In genomic region chr2:48483916-48484315, GRCh38 we compare ENCODE assay signal across 19 cellular contexts. TPM values are rescaled to one million over a fixed set of nuclear protein-coding genes. Genes with fewer than 3 reads are reported as not detected.
A peak's percentile ranks its signal among the peaks of the same experiment; 100 is the strongest.
DNase-seq lines count a peak whose midpoint lies in the region; ATAC-seq and TF ChIP-seq lines count a peak whose summit lies in the region.
"Had no signal": no experiment of that assay in that cellular context is flagged by ENCODE, and none has a peak within 500 bp of the region (broad histone marks: within the 10 kb centered on the region; RNA-seq: fewer than 3 reads in every experiment).

No MANE protein-coding gene starts in this region.

- H4K20me1 ChIP-seq in fibroblast of lung (ENCODE audit: control insufficient read depth, extremely low read depth, insufficient read depth, low read length) = no peaks in the 10 kb centered on the region

- H3K4me3 ChIP-seq in A673 (ENCODE audit: low read depth, low read length, poor library complexity, severe bottlenecking) (no peak overlapping the region), fibroblast of lung (replicated peaks in 1 of 4; ENCODE audit: control extremely low read depth in 1 of 4, insufficient read depth in 1 of 4, low read depth in 3 of 4, low read length in 4 of 4) (no peak overlapping the region), prostate gland (no peak overlapping the region)
- H3K4me3 ChIP-seq: right lobe of liver had no signal

- 35% methylated on average over 6 of the region's 6 CpGs for WGBS in prostate gland

- H3K4me3 Mint-ChIP-seq in activated T-helper 2 cell treated with anti-CD3 and anti-CD28 coated beads, Interferon-gamma antibody, Interleukin-2, Interleukin-4, amounts not matched to agents 10 μg/mL and 5 μg/mL and 100 μg/mL, durations not matched to agents 14 hours and 24 hours and 36 hours (ENCODE audit: low read depth) = no peak overlapping the region
- H3K4me3 Mint-ChIP-seq: CD4-positive, alpha-beta memory T cell; nephron progenitor cell; T-helper 17 cell had no signal

- no peak overlapping the region for H3K27ac Mint-ChIP-seq in activated T-helper 2 cell treated with anti-CD3 and anti-CD28 coated beads, Interferon-gamma antibody, Interleukin-2, Interleukin-4, amounts not matched to agents 10 μg/mL and 5 μg/mL and 100 μg/mL, durations not matched to agents 14 hours and 24 hours and 36 hours
- H3K27ac Mint-ChIP-seq: CD4-positive, alpha-beta memory T cell; nephron progenitor cell; T-helper 17 cell had no signal

- POLR2A ChIA-PET in A673 (lab: Charles Lee; ENCODE audit: low non-redundant PET) = no interaction called here

- no TSS peak for BruUV-seq in A673 (replicated peaks; lab: Mats Ljungman, UMichigan)

- CTCF ChIA-PET in A673 (lab: Charles Lee) = no interaction called here

- no peaks in the 10 kb centered on the region for H3K27me3 ChIP-seq in A673 (replicated peaks; ENCODE audit: insufficient read depth, low read depth, low read length, poor library complexity)
- H3K27me3 ChIP-seq in fibroblast of lung (ENCODE audit: control insufficient read depth, insufficient read depth, low read length) = no peaks in the 10 kb centered on the region
- H3K27me3 ChIP-seq in prostate gland (replicated peaks; ENCODE audit: insufficient read depth) = no peaks in the 10 kb centered on the region
- H3K27me3 ChIP-seq: right lobe of liver had no signal

- intact Hi-C loops in A673 (cut with micrococcal nuclease; ENCODE audit: unreplicated experiment) = no loop called here
- intact Hi-C loops in prostate gland (cut with DNase I) = loop anchor here (5.0 kb wide), 1 partner anchor 43 kb away; no protein-coding TSS in a partner anchor
- intact Hi-C loops in activated T-helper 2 cell treated with anti-CD3 and anti-CD28 coated beads, Interferon-gamma antibody, Interleukin-2, Interleukin-4, amounts not matched to agents 10 μg/mL and 5 μg/mL and 100 μg/mL, durations not matched to agents 14 hours and 24 hours and 36 hours (cut with micrococcal nuclease) = no loop called here

- TF ChIP-seq CTCF in A673 (conservative IDR thresholded peaks at IDR 0.05; ENCODE audit: low read depth, low read length) (no peak), fibroblast of lung (conservative IDR thresholded peaks at IDR 0.05 in 1 of 2, IDR thresholded peaks at IDR 0.05 in 1 of 2; ENCODE audit: low read depth in 1 of 2, low read length in 2 of 2) (no peak), prostate gland (IDR thresholded peaks at IDR 0.05) (no peak)

- no peaks in the 10 kb centered on the region for H3K9me3 ChIP-seq in A673 (ENCODE audit: low read depth, low read length, poor library complexity, severe bottlenecking)
- H3K9me3 ChIP-seq in fibroblast of lung (ENCODE audit: control insufficient read depth, insufficient read depth, low read depth, low read length) = no peaks in the 10 kb centered on the region
- no peaks in the 10 kb centered on the region for H3K9me3 ChIP-seq in prostate gland
- H3K9me3 ChIP-seq: right lobe of liver had no signal

- H3K4me1 Mint-ChIP-seq in activated T-helper 2 cell treated with anti-CD3 and anti-CD28 coated beads, Interferon-gamma antibody, Interleukin-2, Interleukin-4, amounts not matched to agents 10 μg/mL and 5 μg/mL and 100 μg/mL, durations not matched to agents 14 hours and 24 hours and 36 hours (ENCODE audit: low read depth) = no peaks in the 10 kb centered on the region
- H3K4me1 Mint-ChIP-seq: CD4-positive, alpha-beta memory T cell had no signal

- no peak for TF ChIP-seq POLR2A in prostate gland (IDR thresholded peaks at IDR 0.05)

- no peaks in the 10 kb centered on the region for H3K9me3 Mint-ChIP-seq in activated T-helper 2 cell treated with anti-CD3 and anti-CD28 coated beads, Interferon-gamma antibody, Interleukin-2, Interleukin-4, amounts not matched to agents 10 μg/mL and 5 μg/mL and 100 μg/mL, durations not matched to agents 14 hours and 24 hours and 36 hours
- H3K9me3 Mint-ChIP-seq: CD4-positive, alpha-beta memory T cell; nephron progenitor cell had no signal

- H2AFZ ChIP-seq in fibroblast of lung (ENCODE audit: low read length) = no peak overlapping the region

- H3K4me2 ChIP-seq in fibroblast of lung (ENCODE audit: extremely low read depth, insufficient read depth, low read length) = no peak overlapping the region

- H3K36me3 ChIP-seq in A673 (ENCODE audit: insufficient read depth, low read length, poor library complexity, severe bottlenecking) = no peaks in the 10 kb centered on the region
- H3K36me3 ChIP-seq in fibroblast of lung (ENCODE audit: control insufficient read depth, insufficient read depth, low read length) = peaks cover 2% of the 10 kb centered on the region
- no peaks in the 10 kb centered on the region for H3K36me3 ChIP-seq in prostate gland

- H3K9ac ChIP-seq in fibroblast of lung (ENCODE audit: insufficient read depth, low read length) = no peak overlapping the region

- no peaks in the 10 kb centered on the region for H3K79me2 ChIP-seq in fibroblast of lung (ENCODE audit: control insufficient read depth, insufficient read depth, low read length)

- no peaks in the 10 kb centered on the region for H3K27me3 Mint-ChIP-seq in activated T-helper 2 cell treated with anti-CD3 and anti-CD28 coated beads, Interferon-gamma antibody, Interleukin-2, Interleukin-4, amounts not matched to agents 10 μg/mL and 5 μg/mL and 100 μg/mL, durations not matched to agents 14 hours and 24 hours and 36 hours (ENCODE audit: low read depth)
- H3K27me3 Mint-ChIP-seq: CD4-positive, alpha-beta memory T cell; T-helper 17 cell had no signal

- H3K4me1 ChIP-seq in A673 (ENCODE audit: insufficient read depth, low read length, poor library complexity, severe bottlenecking) (peaks cover 29% of the 10 kb centered on the region), fibroblast of lung (ENCODE audit: control insufficient read depth, extremely low read depth, insufficient read depth, low read length) (peaks cover 4% of the 10 kb centered on the region), prostate gland (replicated peaks) (no peaks in the 10 kb centered on the region)

- DNase-seq in A673 (ENCODE audit: low spot score) = peak; percentile 46
- peak; percentile 13 for DNase-seq in amniotic stem cell (lab: John Stamatoyannopoulos, UW)
- peak; percentile 84 to 96 for DNase-seq in fibroblast of lung (ENCODE audit: low read depth in 2 of 2)
- no peak for DNase-seq in prostate gland (ENCODE audit: low spot score)
- no peak for DNase-seq in activated T-helper 2 cell treated with anti-CD3 and anti-CD28 coated beads, Interferon-gamma antibody, Interleukin-2, Interleukin-4, amounts not matched to agents 10 μg/mL and 5 μg/mL and 100 μg/mL, durations not matched to agents 14 hours and 24 hours and 36 hours (ENCODE audit: low spot score)
- no peak for DNase-seq in NCI-H1436 (lab: John Stamatoyannopoulos, UW)
- DNase-seq in nucleus accumbens (lab: John Stamatoyannopoulos, UW) = no peak
- DNase-seq: activated CD4-positive, CD25-positive, alpha-beta regulatory T cell treated with anti-CD3 and anti-CD28 coated beads, Interleukin-2, amount 50 U/mL, for 72 hours; CD4-positive, alpha-beta memory T cell; DND-41; effector CD4-positive, alpha-beta T cell; NCI-H187; nephron progenitor cell; right lobe of liver; SHP77; stimulated activated CD4-positive, alpha-beta T cell treated with anti-CD3 and anti-CD28 coated beads, Interleukin-4, amount 100 ng/mL, for 4 hours; T-helper 17 cell had no signal

- H3K27ac ChIP-seq in A673 (ENCODE audit: low read depth, low read length, poor library complexity, severe bottlenecking) (no peak overlapping the region), fibroblast of lung (ENCODE audit: insufficient read depth, low read length) (no peak overlapping the region), prostate gland (peak overlapping the region; percentile 4 to 54)
- H3K27ac ChIP-seq: right lobe of liver had no signal

- H3K36me3 Mint-ChIP-seq in activated T-helper 2 cell treated with anti-CD3 and anti-CD28 coated beads, Interferon-gamma antibody, Interleukin-2, Interleukin-4, amounts not matched to agents 10 μg/mL and 5 μg/mL and 100 μg/mL, durations not matched to agents 14 hours and 24 hours and 36 hours (ENCODE audit: low read depth) = peaks cover 51% of the 10 kb centered on the region

- ATAC-seq in HG03095 (IDR thresholded peaks at IDR 0.05; ENCODE audit: unreplicated experiment) = no peak
- ATAC-seq: HepG2, right lobe of liver, T-helper 17 cell had no signal

RNA-seq across cellular contexts. Expression of gene PPP1R21, which starts 43.4 kb away (rescaled TPM):
- total RNA-seq in A673 (2021) (8.1 and 16.0 TPM in 2 replicates), fibroblast of lung (21.3 and 28.9 TPM in 2 replicates), prostate gland (10 to 100 TPM; 52.8 to 56.2 TPM)
- polyA plus RNA-seq in fibroblast of lung = 19.0 and 19.2 TPM in 2 replicates
- 14.4 and 15.6 TPM in 2 replicates for polyA plus RNA-seq in fibroblast of lung (2012)
- 2.9 and 7.2 TPM in 2 replicates for polyA minus RNA-seq in fibroblast of lung (ENCODE audit: low replicate concordance)
- 22.8 and 23.4 TPM in 2 replicates for total RNA-seq in activated T-helper 2 cell treated with anti-CD3 and anti-CD28 coated beads, Interferon-gamma antibody, Interleukin-2, Interleukin-4, amounts not matched to agents 10 μg/mL and 5 μg/mL and 100 μg/mL, durations not matched to agents 14 hours and 24 hours and 36 hours

RNA-seq across cellular contexts. Expression of gene STON1, which starts 46.0 kb away (rescaled TPM):
- total RNA-seq in A673 (2021) = 1.1 and 1.9 TPM in 2 replicates
- total RNA-seq in fibroblast of lung = 12.1 and 16.7 TPM in 2 replicates
- 5.5 and 11.3 TPM in 2 replicates for polyA plus RNA-seq in fibroblast of lung
- polyA plus RNA-seq in fibroblast of lung (2012) = 3.3 and 6.4 TPM in 2 replicates
- polyA minus RNA-seq in fibroblast of lung (ENCODE audit: low replicate concordance) = 2.5 and 3.4 TPM in 2 replicates
- total RNA-seq in prostate gland = 10 to 100 TPM; 34.0 to 48.7 TPM
- total RNA-seq in activated T-helper 2 cell treated with anti-CD3 and anti-CD28 coated beads, Interferon-gamma antibody, Interleukin-2, Interleukin-4, amounts not matched to agents 10 μg/mL and 5 μg/mL and 100 μg/mL, durations not matched to agents 14 hours and 24 hours and 36 hours = 1.9 and 2.1 TPM in 2 replicates

Comparison
In these comparisons a context has a peak if more than half of its experiments do, and no peak if none do; other contexts are left out.
1. DNase-seq: peak in A673 (single experiment), amniotic stem cell (single experiment) and fibroblast of lung (2 of 2); none in prostate gland (single experiment), activated T-helper 2 cell treated with anti-CD3 and anti-CD28 coated beads, Interferon-gamma antibody, Interleukin-2, Interleukin-4, amounts not matched to agents 10 μg/mL and 5 μg/mL and 100 μg/mL, durations not matched to agents 14 hours and 24 hours and 36 hours (single experiment), NCI-H1436 (single experiment) and nucleus accumbens (0 of 56).
2. H3K27ac ChIP-seq: peak in prostate gland (2 of 2); none in A673 (single experiment) and fibroblast of lung (single experiment).